In genomic region chr3:137764001-137764433, GRCh38 we compare ENCODE assay signal across 11 cellular contexts. TPM values are rescaled to one million over a fixed set of nuclear protein-coding genes. Genes with fewer than 3 reads are reported as not detected.
DNase-seq lines count a peak whose midpoint lies in the region; ATAC-seq and TF ChIP-seq lines count a peak whose summit lies in the region.
"Had no signal": no experiment of that assay in that cellular context is flagged by ENCODE, and none has a peak within 500 bp of the region (broad histone marks: within the 10 kb centered on the region; RNA-seq: fewer than 3 reads in every experiment).

Gene SOX14, plus strand, starts transcription at chr3:137764315. Its CDS starts 470 bp downstream, at chr3:137764785.

- H3K27me3 Mint-ChIP-seq in activated naive CD8-positive, alpha-beta T cell = peaks cover 45% of the 10 kb centered on the region
- peaks cover 88% of the 10 kb centered on the region for H3K27me3 Mint-ChIP-seq in activated naive CD8-positive, alpha-beta T cell treated with anti-CD3 and anti-CD28 coated beads, Interleukin-2, amount 50 U/mL, for 24 hours

- no peak within 1 kb of the TSS for H3K27ac Mint-ChIP-seq in activated naive CD8-positive, alpha-beta T cell
- no peak within 1 kb of the TSS for H3K27ac Mint-ChIP-seq in activated naive CD8-positive, alpha-beta T cell treated with anti-CD3 and anti-CD28 coated beads, Interleukin-2, amount 50 U/mL, for 24 hours
- H3K27ac Mint-ChIP-seq: CD8-positive, alpha-beta memory T cell had no signal

- DNase-seq in activated naive CD8-positive, alpha-beta T cell treated with anti-CD3 and anti-CD28 coated beads, Interleukin-2, amount 50 U/mL, for 24 hours = no peak
- DNase-seq in NCI-H526 treated with DMSO at 0.1 percent for 48 hours (lab: John Stamatoyannopoulos, UW) = peak; percentile 54
- no peak for DNase-seq in suprapubic skin (ENCODE audit: low spot score in 2 of 2)
- DNase-seq in NAMALWA (ENCODE audit: low spot score) = no peak
- DNase-seq: CD8-positive, alpha-beta memory T cell had no signal

- H3K4me1 ChIP-seq in iPS-20b (ENCODE audit: insufficient read depth, low read length) = peaks cover 38% of the 10 kb centered on the region; the same call in 1 of the 2 replicates
- peaks cover 56% of the 10 kb centered on the region for H3K4me1 ChIP-seq in suprapubic skin

- ATAC-seq in activated naive CD8-positive, alpha-beta T cell treated with anti-CD3 and anti-CD28 coated beads, Interleukin-2, amount 50 U/mL, for 24 hours = no peak
- ATAC-seq in GM18858 (IDR thresholded peaks at IDR 0.05; ENCODE audit: unreplicated experiment) = no peak
- ATAC-seq in HG02973 (IDR thresholded peaks at IDR 0.05; ENCODE audit: unreplicated experiment) = no peak

- H3K9me3 Mint-ChIP-seq in activated naive CD8-positive, alpha-beta T cell (ENCODE audit: low read depth) = no peaks in the 10 kb centered on the region
- no peaks in the 10 kb centered on the region for H3K9me3 Mint-ChIP-seq in activated naive CD8-positive, alpha-beta T cell treated with anti-CD3 and anti-CD28 coated beads, Interleukin-2, amount 50 U/mL, for 24 hours

- H3K4me3 Mint-ChIP-seq in activated naive CD8-positive, alpha-beta T cell = peak within 1 kb of the TSS; percentile 5
- H3K4me3 Mint-ChIP-seq in activated naive CD8-positive, alpha-beta T cell treated with anti-CD3 and anti-CD28 coated beads, Interleukin-2, amount 50 U/mL, for 24 hours = no peak within 1 kb of the TSS

- H3K9ac ChIP-seq in iPS-20b (ENCODE audit: low read depth, low read length) = no peak within 1 kb of the TSS

- TF ChIP-seq EP300 in suprapubic skin (IDR thresholded peaks at IDR 0.05) = no peak

- H3K4me3 ChIP-seq in iPS-20b (ENCODE audit: low read length) (peak within 1 kb of the TSS; percentile 52), suprapubic skin (peak within 1 kb of the TSS; percentile 37)

- WGBS in suprapubic skin = under 1% methylated on average over 30 of the region's 30 CpGs

- H3K27me3 ChIP-seq in iPS-20b (ENCODE audit: insufficient read depth, low read length) (peaks cover 100% of the 10 kb centered on the region), suprapubic skin (peaks cover 98% of the 10 kb centered on the region)

- H3K36me3 ChIP-seq in iPS-20b (ENCODE audit: insufficient read depth, low read depth, low read length) = no peaks in the 10 kb centered on the region
- H3K36me3 ChIP-seq in suprapubic skin = no peaks in the 10 kb centered on the region

- TF ChIP-seq POLR2A in suprapubic skin (IDR thresholded peaks at IDR 0.05) = no peak

- TF ChIP-seq CTCF in suprapubic skin (IDR thresholded peaks at IDR 0.05) = no peak

- H3K27ac ChIP-seq in iPS-20b (ENCODE audit: low read length) (no peak within 1 kb of the TSS), suprapubic skin (no peak within 1 kb of the TSS)
- H3K27ac ChIP-seq: skin epidermis had no signal

- H3K9me3 ChIP-seq in iPS-20b (ENCODE audit: insufficient read depth, low read depth, low read length) = peaks cover 5% of the 10 kb centered on the region; the same call in 1 of the 2 replicates
- no peaks in the 10 kb centered on the region for H3K9me3 ChIP-seq in suprapubic skin

- no peaks in the 10 kb centered on the region for H3K36me3 Mint-ChIP-seq in activated naive CD8-positive, alpha-beta T cell
- peaks cover 3% of the 10 kb centered on the region for H3K36me3 Mint-ChIP-seq in activated naive CD8-positive, alpha-beta T cell treated with anti-CD3 and anti-CD28 coated beads, Interleukin-2, amount 50 U/mL, for 24 hours (ENCODE audit: low read depth)
- H3K36me3 Mint-ChIP-seq: CD8-positive, alpha-beta memory T cell had no signal

- peaks cover 7% of the 10 kb centered on the region for H3K4me1 Mint-ChIP-seq in activated naive CD8-positive, alpha-beta T cell (ENCODE audit: low read depth)
- H3K4me1 Mint-ChIP-seq in activated naive CD8-positive, alpha-beta T cell treated with anti-CD3 and anti-CD28 coated beads, Interleukin-2, amount 50 U/mL, for 24 hours = no peaks in the 10 kb centered on the region
- H3K4me1 Mint-ChIP-seq: CD8-positive, alpha-beta memory T cell had no signal

RNA-seq across cellular contexts. Expression of gene SOX14, which starts in this region (rescaled TPM):
- not detected for total RNA-seq in suprapubic skin
- total RNA-seq: CD8-positive, alpha-beta memory T cell; ureter had no signal
